Comparison of ENCODE assay signal across 29 cellular contexts in genomic region chr15:99906356-99906755, GRCh38.
"Had no signal": no experiment of that assay in that cellular context is flagged by ENCODE, and none has a peak within 500 bp of the region (broad histone marks: within the 10 kb centered on the region; RNA-seq: fewer than 3 reads in every experiment).

No MANE protein-coding gene starts in this region.

- H3K27me3 Mint-ChIP-seq: activated CD4-positive, alpha-beta memory T cell treated with anti-CD3 and anti-CD28 coated beads, Interleukin-2, amount 10 ng/mL, durations not matched to agents 7 days and 5 days; activated CD4-positive, alpha-beta T cell treated with anti-CD3 and anti-CD28 coated beads, Interleukin-2, amount 10 ng/mL, durations not matched to agents 24 days and 14 days; activated naive CD4-positive, alpha-beta T cell treated with anti-CD3 and anti-CD28 coated beads, Interleukin-2, amount 50 U/mL, for 24 hours; activated naive CD8-positive, alpha-beta T cell treated with anti-CD3 and anti-CD28 coated beads, Interleukin-2, amount 10 ng/mL, durations not matched to agents 7 days and 5 days; activated T-cell treated with anti-CD3 and anti-CD28 coated beads, Interleukin-2, amount 50 U/mL, for 24 hours; T-helper 17 cell had no signal

- H3K27me3 ChIP-seq: brain microvascular endothelial cell, dorsolateral prefrontal cortex, esophagus muscularis mucosa, gastroesophageal sphincter had no signal

- ATAC-seq: activated CD4-positive, CD25-positive, alpha-beta regulatory T cell treated with anti-CD3 and anti-CD28 coated beads, Interleukin-2, amount 50 U/mL, for 24 hours; foreskin keratinocyte; gastroesophageal sphincter; T-helper 17 cell had no signal

- H3K27ac ChIP-seq: brain microvascular endothelial cell, coronary artery, dorsolateral prefrontal cortex, foreskin keratinocyte, WERI-Rb-1 had no signal

- DNase-seq: activated B cell treated with CpG ODN at 0.5 μM for 24 hours; activated CD4-positive, alpha-beta memory T cell treated with anti-CD3 and anti-CD28 coated beads, Interleukin-2, amount 10 ng/mL, durations not matched to agents 7 days and 5 days; activated CD4-positive, alpha-beta T cell treated with anti-CD3 and anti-CD28 coated beads, Interleukin-2, amount 10 ng/mL, durations not matched to agents 24 days and 14 days; activated CD4-positive, alpha-beta T cell treated with anti-CD3 and anti-CD28 coated beads, Interleukin-2, amount 50 U/mL, for 4 hours; activated CD8-positive, alpha-beta memory T cell treated with anti-CD3 and anti-CD28 coated beads, Interleukin-2, amount 50 U/mL, for 48 hours; activated effector memory CD4-positive, alpha-beta T cell treated with Interleukin-2 at 50 U/mL for 16 hours; activated gamma-delta T cell treated with Interleukin-2 at 50 U/mL for 16 hours; activated naive CD4-positive, alpha-beta T cell treated with anti-CD3 and anti-CD28 coated beads for 36 hours; activated naive CD8-positive, alpha-beta T cell treated with anti-CD3 and anti-CD28 coated beads, Interleukin-2, amount 10 ng/mL, durations not matched to agents 7 days and 5 days; activated T-cell treated with anti-CD3 and anti-CD28 coated beads for 4 hours; activated T-cell treated with anti-CD3 and anti-CD28 coated beads, Interleukin-2, amount 50 U/mL, for 24 hours; activated T-cell treated with anti-CD3 and anti-CD28 coated beads, Interleukin-2, amount 50 U/mL, for 72 hours; brain microvascular endothelial cell; dorsolateral prefrontal cortex; effector memory CD4-positive, alpha-beta T cell; erythroblast; T-helper 1 cell; T-helper 17 cell; T1000; WERI-Rb-1 had no signal

- H3K9me3 ChIP-seq: esophagus muscularis mucosa, gastroesophageal sphincter had no signal

- H3K9me3 Mint-ChIP-seq: activated B cell treated with CpG ODN at 0.5 μM for 24 hours; activated CD4-positive, alpha-beta memory T cell treated with anti-CD3 and anti-CD28 coated beads, Interleukin-2, amount 10 ng/mL, durations not matched to agents 7 days and 5 days; activated CD4-positive, alpha-beta T cell treated with anti-CD3 and anti-CD28 coated beads, Interleukin-2, amount 10 ng/mL, durations not matched to agents 24 days and 14 days; activated naive CD4-positive, alpha-beta T cell treated with anti-CD3 and anti-CD28 coated beads for 36 hours; activated naive CD4-positive, alpha-beta T cell treated with anti-CD3 and anti-CD28 coated beads, Interleukin-2, amount 50 U/mL, for 24 hours; activated naive CD8-positive, alpha-beta T cell treated with anti-CD3 and anti-CD28 coated beads, Interleukin-2, amount 10 ng/mL, durations not matched to agents 7 days and 5 days; activated T-cell treated with anti-CD3 and anti-CD28 coated beads, Interleukin-2, amount 50 U/mL, for 72 hours; central memory CD8-positive, alpha-beta T cell; dendritic cell treated with granulocyte-macrophage colony-stimulating factor and Interleukin-4, amounts not matched to agents 40 ng/mL and 50 ng/mL, for 4 days; T-helper 2 cell treated with Interferon-gamma antibody and Interleukin-4, amounts not matched to agents 5 μg/mL and 100 μg/mL, for 36 hours had no signal

- H3K36me3 ChIP-seq: brain microvascular endothelial cell, esophagus muscularis mucosa, gastroesophageal sphincter, WERI-Rb-1 had no signal

- H3K4me3 ChIP-seq: coronary artery, dorsolateral prefrontal cortex, esophagus muscularis mucosa, gastroesophageal sphincter had no signal

- H3K27ac Mint-ChIP-seq: activated B cell treated with CpG ODN at 0.5 μM for 24 hours; activated CD4-positive, alpha-beta memory T cell treated with anti-CD3 and anti-CD28 coated beads, Interleukin-2, amount 10 ng/mL, durations not matched to agents 7 days and 5 days; activated CD4-positive, alpha-beta T cell treated with anti-CD3 and anti-CD28 coated beads, Interleukin-2, amount 10 ng/mL, durations not matched to agents 24 days and 14 days; activated naive CD4-positive, alpha-beta T cell treated with anti-CD3 and anti-CD28 coated beads for 36 hours; activated naive CD4-positive, alpha-beta T cell treated with anti-CD3 and anti-CD28 coated beads, Interleukin-2, amount 50 U/mL, for 24 hours; activated naive CD8-positive, alpha-beta T cell treated with anti-CD3 and anti-CD28 coated beads, Interleukin-2, amount 10 ng/mL, durations not matched to agents 7 days and 5 days; activated T-cell treated with anti-CD3 and anti-CD28 coated beads, Interleukin-2, amount 50 U/mL, for 24 hours; activated T-cell treated with anti-CD3 and anti-CD28 coated beads, Interleukin-2, amount 50 U/mL, for 72 hours; dendritic cell treated with granulocyte-macrophage colony-stimulating factor and Interleukin-4, amounts not matched to agents 40 ng/mL and 50 ng/mL, for 4 days; T-helper 17 cell; T-helper 2 cell treated with Interferon-gamma antibody and Interleukin-4, amounts not matched to agents 5 μg/mL and 100 μg/mL, for 36 hours had no signal

- H3K36me3 Mint-ChIP-seq: activated naive CD4-positive, alpha-beta T cell treated with anti-CD3 and anti-CD28 coated beads, Interleukin-2, amount 50 U/mL, for 24 hours; activated naive CD8-positive, alpha-beta T cell treated with anti-CD3 and anti-CD28 coated beads, Interleukin-2, amount 10 ng/mL, durations not matched to agents 7 days and 5 days had no signal

- H3K4me1 Mint-ChIP-seq: activated B cell treated with CpG ODN at 0.5 μM for 24 hours; activated CD4-positive, alpha-beta memory T cell treated with anti-CD3 and anti-CD28 coated beads, Interleukin-2, amount 10 ng/mL, durations not matched to agents 7 days and 5 days; activated CD4-positive, alpha-beta T cell treated with anti-CD3 and anti-CD28 coated beads, Interleukin-2, amount 10 ng/mL, durations not matched to agents 24 days and 14 days; activated naive CD4-positive, alpha-beta T cell treated with anti-CD3 and anti-CD28 coated beads, Interleukin-2, amount 50 U/mL, for 24 hours; activated naive CD8-positive, alpha-beta T cell treated with anti-CD3 and anti-CD28 coated beads, Interleukin-2, amount 10 ng/mL, durations not matched to agents 7 days and 5 days; central memory CD8-positive, alpha-beta T cell; T-helper 17 cell had no signal

- H3K4me3 Mint-ChIP-seq: activated B cell treated with CpG ODN at 0.5 μM for 24 hours; activated CD4-positive, alpha-beta memory T cell treated with anti-CD3 and anti-CD28 coated beads, Interleukin-2, amount 10 ng/mL, durations not matched to agents 7 days and 5 days; activated CD4-positive, alpha-beta T cell treated with anti-CD3 and anti-CD28 coated beads, Interleukin-2, amount 10 ng/mL, durations not matched to agents 24 days and 14 days; activated naive CD4-positive, alpha-beta T cell treated with anti-CD3 and anti-CD28 coated beads for 36 hours; activated naive CD4-positive, alpha-beta T cell treated with anti-CD3 and anti-CD28 coated beads, Interleukin-2, amount 50 U/mL, for 24 hours; activated naive CD8-positive, alpha-beta T cell treated with anti-CD3 and anti-CD28 coated beads, Interleukin-2, amount 10 ng/mL, durations not matched to agents 7 days and 5 days; activated T-cell treated with anti-CD3 and anti-CD28 coated beads, Interleukin-2, amount 50 U/mL, for 24 hours; activated T-cell treated with anti-CD3 and anti-CD28 coated beads, Interleukin-2, amount 50 U/mL, for 72 hours; central memory CD8-positive, alpha-beta T cell; dendritic cell treated with granulocyte-macrophage colony-stimulating factor and Interleukin-4, amounts not matched to agents 40 ng/mL and 50 ng/mL, for 4 days; T-helper 17 cell; T-helper 2 cell treated with Interferon-gamma antibody and Interleukin-4, amounts not matched to agents 5 μg/mL and 100 μg/mL, for 36 hours had no signal
